ENCODE assay signal across 10 cellular contexts in the genomic region with DNA sequence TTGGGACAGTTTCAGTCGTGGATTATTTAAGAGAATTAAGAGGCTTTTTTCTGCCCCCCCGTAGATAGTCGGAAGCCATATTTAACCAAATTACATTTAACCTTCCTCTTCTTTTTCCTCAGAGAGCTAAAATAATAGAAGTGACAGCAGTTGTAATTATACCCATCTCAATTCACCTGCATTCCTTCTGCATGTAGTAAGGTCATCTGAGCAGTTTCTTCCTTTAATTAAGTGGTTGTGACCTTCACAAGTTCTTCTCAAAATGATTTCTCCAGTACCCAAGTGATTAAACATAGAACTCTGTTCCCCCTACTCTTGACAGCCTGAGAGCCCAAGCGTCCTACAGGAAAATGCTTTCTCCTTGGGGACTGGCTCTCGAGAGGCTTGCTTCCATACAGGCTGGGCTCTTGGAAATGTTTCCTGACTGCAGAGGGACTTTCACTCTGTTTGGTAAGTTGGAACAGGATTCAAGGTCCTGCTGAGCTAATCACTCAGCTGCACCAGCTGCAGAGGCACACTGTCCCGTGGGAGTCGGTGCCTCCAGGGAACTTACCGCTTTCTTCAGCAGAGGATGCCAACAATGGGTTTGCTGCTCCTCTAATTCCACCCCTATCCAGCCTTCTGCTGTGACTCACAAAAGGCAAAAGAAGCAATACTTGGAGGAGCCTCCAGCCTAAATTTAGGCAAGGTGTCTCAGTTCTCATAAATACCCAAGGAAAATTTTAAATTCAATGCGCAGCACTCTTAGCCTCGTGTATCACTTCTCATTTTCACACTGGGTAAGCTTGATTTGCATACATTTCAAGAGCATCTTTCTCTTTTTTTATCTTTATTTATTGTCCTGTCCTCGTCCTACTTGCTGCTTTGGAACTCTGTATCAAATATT.
DNase-seq lines count a peak whose midpoint lies in the region; ATAC-seq and TF ChIP-seq lines count a peak whose summit lies in the region.
"Had no signal": no experiment of that assay in that cellular context is flagged by ENCODE, and none has a peak within 500 bp of the region (broad histone marks: within the 10 kb centered on the region; RNA-seq: fewer than 3 reads in every experiment).

No MANE protein-coding gene starts in this region.

- WGBS in lower leg skin, 2 donors: 71 to 72% methylated on average over 11 of the region's 11 CpGs

- intact Hi-C loops in left colon (cut with DNase I, micrococcal nuclease) (no loop called here), lower leg skin (cut with DNase I; ENCODE audit: low total_unique reads) (no loop called here)

- peaks cover 4% of the 10 kb centered on the region for H3K36me3 Mint-ChIP-seq in natural killer cell treated with Interleukin-12 subunit alpha and Interleukin-12 subunit beta and Interleukin-15 and Interleukin-18, amount 100 ng/mL, for 72 hours
- H3K36me3 Mint-ChIP-seq in progenitor cell of endocrine pancreas (ENCODE audit: insufficient read depth): no peaks in the 10 kb centered on the region

- H3K4me3 Mint-ChIP-seq in natural killer cell treated with Interleukin-12 subunit alpha and Interleukin-12 subunit beta and Interleukin-15 and Interleukin-18, amount 100 ng/mL, for 72 hours: peak overlapping the region; percentile 5
- H3K4me3 Mint-ChIP-seq in progenitor cell of endocrine pancreas (ENCODE audit: low read depth): no peak overlapping the region
- H3K4me3 Mint-ChIP-seq: activated CD8-positive, alpha-beta T cell treated with anti-CD3 and anti-CD28 coated beads for 36 hours had no signal

- TF ChIP-seq CTCF in lower leg skin (IDR thresholded peaks at IDR 0.05): no peak
- TF ChIP-seq CTCF in progenitor cell of endocrine pancreas (IDR thresholded peaks at IDR 0.05; ENCODE audit: unreplicated experiment): no peak

- ATAC-seq in GM18870 (IDR thresholded peaks at IDR 0.05; ENCODE audit: unreplicated experiment) (peak; percentile 81), GM21786 (IDR thresholded peaks at IDR 0.05; ENCODE audit: unreplicated experiment) (peak; percentile 88), HG03469 (IDR thresholded peaks at IDR 0.05; ENCODE audit: unreplicated experiment) (peak; percentile 90), left colon (no peak)
- no peak for ATAC-seq in natural killer cell treated with Interleukin-12 subunit alpha and Interleukin-12 subunit beta and Interleukin-15 and Interleukin-18, amount 100 ng/mL, for 72 hours
- ATAC-seq: activated CD8-positive, alpha-beta T cell treated with anti-CD3 and anti-CD28 coated beads for 36 hours had no signal

- H3K4me3 ChIP-seq in lower leg skin (ENCODE audit: low read depth, poor library complexity, severe bottlenecking): no peak overlapping the region

- peaks cover 14 to 21% of the 10 kb centered on the region in 2 donors for H3K4me1 Mint-ChIP-seq in natural killer cell treated with Interleukin-12 subunit alpha and Interleukin-12 subunit beta and Interleukin-15 and Interleukin-18, amount 100 ng/mL, for 72 hours (ENCODE audit: low read depth in 2 of 2)
- H3K4me1 Mint-ChIP-seq in progenitor cell of endocrine pancreas (ENCODE audit: low read depth): peaks cover 6% of the 10 kb centered on the region

- TF ChIP-seq POLR2A in lower leg skin (IDR thresholded peaks at IDR 0.05): no peak

- H3K27me3 Mint-ChIP-seq in natural killer cell treated with Interleukin-12 subunit alpha and Interleukin-12 subunit beta and Interleukin-15 and Interleukin-18, amount 100 ng/mL, for 72 hours: peaks cover 0 to 3% of the 10 kb centered on the region in 2 donors
- H3K27me3 Mint-ChIP-seq in progenitor cell of endocrine pancreas: no peaks in the 10 kb centered on the region
- H3K27me3 Mint-ChIP-seq: activated CD8-positive, alpha-beta T cell treated with anti-CD3 and anti-CD28 coated beads for 36 hours had no signal

- H3K27ac Mint-ChIP-seq in natural killer cell treated with Interleukin-12 subunit alpha and Interleukin-12 subunit beta and Interleukin-15 and Interleukin-18, amount 100 ng/mL, for 72 hours: no peak overlapping the region
- no peak overlapping the region for H3K27ac Mint-ChIP-seq in progenitor cell of endocrine pancreas
- H3K27ac Mint-ChIP-seq: activated CD8-positive, alpha-beta T cell treated with anti-CD3 and anti-CD28 coated beads for 36 hours had no signal

- peaks cover 5% of the 10 kb centered on the region for H3K9me3 Mint-ChIP-seq in natural killer cell treated with Interleukin-12 subunit alpha and Interleukin-12 subunit beta and Interleukin-15 and Interleukin-18, amount 100 ng/mL, for 72 hours
- peaks cover 13% of the 10 kb centered on the region for H3K9me3 Mint-ChIP-seq in progenitor cell of endocrine pancreas (ENCODE audit: low read depth)

- DNase-seq in natural killer cell treated with Interleukin-12 subunit alpha and Interleukin-12 subunit beta and Interleukin-15 and Interleukin-18, amount 100 ng/mL, for 72 hours (ENCODE audit: low spot score): no peak
- DNase-seq in left colon: no peak
- DNase-seq in HCEC 1CT: no peak
- DNase-seq in lower leg skin (ENCODE audit: low spot score in 2 of 2): no peak
- no peak for DNase-seq in progenitor cell of endocrine pancreas (ENCODE audit: low spot score, unreplicated experiment)
- DNase-seq: activated CD8-positive, alpha-beta T cell treated with anti-CD3 and anti-CD28 coated beads for 36 hours; RPMI8226 had no signal

Comparison
In these comparisons a context has a peak if more than half of its experiments do, and no peak if none do; other contexts are left out.
1. ATAC-seq: peak in GM18870 (single experiment), GM21786 (single experiment) and HG03469 (single experiment); none in natural killer cell treated with Interleukin-12 subunit alpha and Interleukin-12 subunit beta and Interleukin-15 and Interleukin-18, amount 100 ng/mL, for 72 hours (0 of 2) and left colon (single experiment).